In the genomic region with DNA sequence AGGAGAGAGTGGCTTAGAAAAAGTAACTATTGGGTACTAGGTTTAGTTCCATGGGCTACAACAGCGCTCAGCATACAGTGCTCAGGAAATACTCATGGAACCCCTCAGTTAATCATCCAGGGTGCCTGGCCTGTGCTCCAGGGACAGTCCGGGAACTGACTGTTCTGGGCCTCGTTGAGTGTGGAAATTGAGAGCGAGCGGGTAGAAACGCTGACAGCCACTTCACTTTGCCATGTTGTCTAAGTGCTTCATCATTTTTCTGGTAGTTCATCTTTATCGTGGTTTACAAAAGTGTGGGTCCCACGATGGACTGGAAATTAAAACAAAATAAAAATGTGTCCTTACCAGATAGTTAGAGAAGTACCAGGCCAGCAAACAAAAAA, we compare ENCODE assay signal across 25 cellular contexts. TPM values are rescaled to one million over a fixed set of nuclear protein-coding genes. Genes with fewer than 3 reads are reported as not detected.
"Had no signal": no experiment of that assay in that cellular context is flagged by ENCODE, and none has a peak within 500 bp of the region (broad histone marks: within the 10 kb centered on the region; RNA-seq: fewer than 3 reads in every experiment).

No MANE protein-coding gene starts in this region.

- H3K36me3 ChIP-seq: lower lobe of right lung, neutrophil, pancreas, right lobe of liver, suprapubic skin, thyroid gland, upper lobe of right lung, uterus had no signal

- H3K4me1 ChIP-seq: lower lobe of right lung, pancreas, right lobe of liver, suprapubic skin, thyroid gland, upper lobe of right lung had no signal

- DNase-seq: central memory CD4-positive, alpha-beta T cell; effector CD8-positive, alpha-beta T cell; endodermal cell; foreskin fibroblast; glutamatergic neuron; immature natural killer cell; islet precursor cell; left ventricle myocardium superior; lower lobe of right lung; naive B cell; pancreas; right lobe of liver; stimulated activated CD4-positive, alpha-beta T cell treated with anti-CD3 and anti-CD28 coated beads, Interleukin-2, amount 100 ng/mL, for 24 hours; stimulated activated CD4-positive, alpha-beta T cell treated with anti-CD3 and anti-CD28 coated beads, Interleukin-4, amount 100 ng/mL, for 24 hours; thyroid gland; upper lobe of right lung; uterus had no signal

- H3K27me3 ChIP-seq: neutrophil, pancreas, right lobe of liver, suprapubic skin, thyroid gland, upper lobe of right lung, uterus had no signal

- ATAC-seq: esophagus mucosa; lower lobe of right lung; natural killer cell treated with Interleukin-12 subunit alpha and Interleukin-12 subunit beta and Interleukin-15 and Interleukin-18, amount 100 ng/mL, for 72 hours; pancreas; right lobe of liver; stimulated activated effector memory CD8-positive, alpha-beta T cell treated with anti-CD3 and anti-CD28 coated beads, Interleukin-12 subunit alpha, Interleukin-12 subunit beta, amount 100 ng/mL, for 72 hours; upper lobe of right lung had no signal

- H3K4me3 ChIP-seq: lower lobe of right lung, pancreas, right lobe of liver, smooth muscle cell, suprapubic skin, thyroid gland, upper lobe of right lung, uterus had no signal

- FAIRE-seq: colon, pancreas had no signal

- H3K9me3 ChIP-seq: lower lobe of right lung, neutrophil, pancreas, right lobe of liver, suprapubic skin, thyroid gland, upper lobe of right lung, uterus had no signal

- H3K27ac ChIP-seq: epithelial cell of prostate, lower lobe of right lung, neutrophil, pancreas, right lobe of liver, suprapubic skin, thyroid gland, upper lobe of right lung, uterus had no signal

RNA-seq across cellular contexts. Expression of a gene that starts 31.6 kb away (rescaled TPM):
- total RNA-seq: left ventricle myocardium superior had no signal
